9 cellular contexts compared by ENCODE assay signal in genomic region chr19:16184665-16185122, GRCh38. TPM values are rescaled to one million over a fixed set of nuclear protein-coding genes. Genes with fewer than 3 reads are reported as not detected.
DNase-seq lines count a peak whose midpoint lies in the region; ATAC-seq, FAIRE-seq and TF ChIP-seq lines count a peak whose summit lies in the region.
"Had no signal": no experiment of that assay in that cellular context is flagged by ENCODE, and none has a peak within 500 bp of the region (broad histone marks: within the 10 kb centered on the region; RNA-seq: fewer than 3 reads in every experiment).

No MANE protein-coding gene starts in this region.

- H3K27me3 Mint-ChIP-seq in activated CD4-positive, alpha-beta T cell treated with anti-CD3 and anti-CD28 coated beads for 36 hours: no peaks in the 10 kb centered on the region
- H3K27me3 Mint-ChIP-seq in activated T-helper 1 cell treated with anti-CD3 and anti-CD28 coated beads, Interleukin-12 subunit alpha, Interleukin-12 subunit beta, Interleukin-2, Interleukin-4 antibody, amounts not matched to agents 30 ng/mL and 10 ng/mL and 1 ng/mL, durations not matched to agents 14 hours and 24 hours and 36 hours (ENCODE audit: insufficient read depth): no peaks in the 10 kb centered on the region

- H3K4me1 Mint-ChIP-seq in activated CD4-positive, alpha-beta T cell treated with anti-CD3 and anti-CD28 coated beads for 36 hours: peaks cover 26% of the 10 kb centered on the region
- peaks cover 36% of the 10 kb centered on the region for H3K4me1 Mint-ChIP-seq in activated T-helper 1 cell treated with anti-CD3 and anti-CD28 coated beads, Interleukin-12 subunit alpha, Interleukin-12 subunit beta, Interleukin-2, Interleukin-4 antibody, amounts not matched to agents 30 ng/mL and 10 ng/mL and 1 ng/mL, durations not matched to agents 14 hours and 24 hours and 36 hours (ENCODE audit: low read depth)

- TF ChIP-seq CTCF in kidney (IDR thresholded peaks at IDR 0.05; ENCODE audit: borderline replicate concordance, extremely low read depth, insufficient read depth): no peak

- H3K4me3 ChIP-seq in kidney (ENCODE audit: low read length in 2 of 2): peak overlapping the region; percentile 95

- H3K4me3 Mint-ChIP-seq in activated CD4-positive, alpha-beta T cell treated with anti-CD3 and anti-CD28 coated beads for 36 hours: peak overlapping the region; percentile 100
- peak overlapping the region; percentile 94 for H3K4me3 Mint-ChIP-seq in activated T-helper 1 cell treated with anti-CD3 and anti-CD28 coated beads, Interleukin-12 subunit alpha, Interleukin-12 subunit beta, Interleukin-2, Interleukin-4 antibody, amounts not matched to agents 30 ng/mL and 10 ng/mL and 1 ng/mL, durations not matched to agents 14 hours and 24 hours and 36 hours

- POLR2A ChIA-PET in activated CD4-positive, alpha-beta T cell treated with anti-CD3 and anti-CD28 coated beads for 36 hours (lab: Charles Lee): interaction anchor here (0.7 to 1.7 kb wide), 5 partner anchors 13 to 399 kb away, joined by 3 to 19 read pairs (median 5); partner anchors contain the start of gene AP1M1

- CTCF ChIA-PET in activated CD4-positive, alpha-beta T cell treated with anti-CD3 and anti-CD28 coated beads for 36 hours (lab: Charles Lee): interaction anchor here (0.6 to 4.0 kb wide), 20 partner anchors 11 to 315 kb away, joined by 3 to 53 read pairs (median 4); partner anchors contain the start of genes AP1M1 and TPM4

- ATAC-seq in activated CD4-positive, alpha-beta T cell treated with anti-CD3 and anti-CD28 coated beads for 36 hours: no peak

- H3K9me3 ChIP-seq in kidney (ENCODE audit: control insufficient read depth in 1 of 2, low read length in 2 of 2): no peaks in the 10 kb centered on the region

- intact Hi-C loops in activated CD4-positive, alpha-beta T cell treated with anti-CD3 and anti-CD28 coated beads for 36 hours (cut with DNase I, micrococcal nuclease): loop anchor here (1.0 to 10.0 kb wide), 10 partner anchors 13 to 557 kb away; partner anchors contain the start of genes AP1M1 (in 2 of the 2), RAB8A (in 2 of the 2), C19orf44 (in 1 of the 2) and CALR3 (in 1 of the 2)
- intact Hi-C loops in activated T-helper 1 cell treated with anti-CD3 and anti-CD28 coated beads, Interleukin-12 subunit alpha, Interleukin-12 subunit beta, Interleukin-2, Interleukin-4 antibody, amounts not matched to agents 30 ng/mL and 10 ng/mL and 1 ng/mL, durations not matched to agents 14 hours and 24 hours and 36 hours (cut with micrococcal nuclease): loop anchor here (1.0 to 2.0 kb wide), 6 partner anchors 13 to 73 kb away; partner anchors contain the start of genes AP1M1, HSH2D and RAB8A
- intact Hi-C loops in kidney (cut with DNase I): loop anchor here (5.0 kb wide), 1 partner anchor 142 kb away; no protein-coding TSS in a partner anchor

- no peak overlapping the region for H3K27ac ChIP-seq in kidney (ENCODE audit: low read depth in 2 of 2, low read length in 2 of 2)
- peak overlapping the region; percentile 53 for H3K27ac ChIP-seq in substantia nigra (ENCODE audit: low read depth, low read length, poor library complexity, severe bottlenecking)

- peak overlapping the region; percentile 97 for H3K27ac Mint-ChIP-seq in activated CD4-positive, alpha-beta T cell treated with anti-CD3 and anti-CD28 coated beads for 36 hours
- peak overlapping the region; percentile 94 for H3K27ac Mint-ChIP-seq in activated T-helper 1 cell treated with anti-CD3 and anti-CD28 coated beads, Interleukin-12 subunit alpha, Interleukin-12 subunit beta, Interleukin-2, Interleukin-4 antibody, amounts not matched to agents 30 ng/mL and 10 ng/mL and 1 ng/mL, durations not matched to agents 14 hours and 24 hours and 36 hours

- no peak for DNase-seq in activated CD4-positive, alpha-beta T cell treated with anti-CD3 and anti-CD28 coated beads for 36 hours
- no peak for DNase-seq in activated CD4-positive, alpha-beta T cell treated with anti-CD3 and anti-CD28 coated beads, Interleukin-2, amount 50 U/mL, for 4 hours
- DNase-seq in activated T-helper 1 cell treated with anti-CD3 and anti-CD28 coated beads, Interleukin-12 subunit alpha, Interleukin-12 subunit beta, Interleukin-2, Interleukin-4 antibody, amounts not matched to agents 30 ng/mL and 10 ng/mL and 1 ng/mL, durations not matched to agents 14 hours and 24 hours and 36 hours (ENCODE audit: low spot score): no peak
- DNase-seq in kidney: no peak
- DNase-seq in substantia nigra (lab: John Stamatoyannopoulos, UW): no peak
- DNase-seq in DMS153 treated with DMSO at 0.1 percent for 48 hours (lab: John Stamatoyannopoulos, UW; ENCODE audit: unreplicated experiment): no peak
- no peak for DNase-seq in A172 (ENCODE audit: low spot score)
- DNase-seq in SKM-1 (lab: John Stamatoyannopoulos, UW; ENCODE audit: unreplicated experiment): no peak

- H3K9me3 Mint-ChIP-seq in activated CD4-positive, alpha-beta T cell treated with anti-CD3 and anti-CD28 coated beads for 36 hours (ENCODE audit: low read depth): no peaks in the 10 kb centered on the region
- no peaks in the 10 kb centered on the region for H3K9me3 Mint-ChIP-seq in activated T-helper 1 cell treated with anti-CD3 and anti-CD28 coated beads, Interleukin-12 subunit alpha, Interleukin-12 subunit beta, Interleukin-2, Interleukin-4 antibody, amounts not matched to agents 30 ng/mL and 10 ng/mL and 1 ng/mL, durations not matched to agents 14 hours and 24 hours and 36 hours

- H3K4me1 ChIP-seq in kidney (ENCODE audit: control insufficient read depth in 1 of 2, insufficient read depth in 1 of 2, low read depth in 1 of 2, low read length in 2 of 2): peaks cover 0 to 5% of the 10 kb centered on the region in 2 donors

- peak overlapping the region; percentile 24 to 65 for H3K9ac ChIP-seq in kidney (ENCODE audit: low read length in 2 of 2)

- peaks cover 18% of the 10 kb centered on the region for H3K36me3 Mint-ChIP-seq in activated CD4-positive, alpha-beta T cell treated with anti-CD3 and anti-CD28 coated beads for 36 hours (ENCODE audit: low read depth)
- H3K36me3 Mint-ChIP-seq in activated T-helper 1 cell treated with anti-CD3 and anti-CD28 coated beads, Interleukin-12 subunit alpha, Interleukin-12 subunit beta, Interleukin-2, Interleukin-4 antibody, amounts not matched to agents 30 ng/mL and 10 ng/mL and 1 ng/mL, durations not matched to agents 14 hours and 24 hours and 36 hours (ENCODE audit: low read depth): peaks cover 24% of the 10 kb centered on the region

- peaks cover 4 to 7% of the 10 kb centered on the region in 2 donors for H3K36me3 ChIP-seq in kidney (ENCODE audit: control insufficient read depth in 1 of 2, insufficient read depth in 2 of 2, low read length in 2 of 2)

- no peak for FAIRE-seq in kidney (lab: Jason Lieb, UNC)

RNA-seq across cellular contexts. Expression of gene FAM32A, which starts 0.5 kb away (rescaled TPM):
- 10 to 100 TPM; 46.3 to 48.2 TPM for total RNA-seq in activated CD4-positive, alpha-beta T cell treated with anti-CD3 and anti-CD28 coated beads for 36 hours
- total RNA-seq in activated T-helper 1 cell treated with anti-CD3 and anti-CD28 coated beads, Interleukin-12 subunit alpha, Interleukin-12 subunit beta, Interleukin-2, Interleukin-4 antibody, amounts not matched to agents 30 ng/mL and 10 ng/mL and 1 ng/mL, durations not matched to agents 14 hours and 24 hours and 36 hours: 71.6 and 72.8 TPM in 2 replicates
- total RNA-seq in kidney: 53.5 TPM
- polyA plus RNA-seq in kidney (ENCODE audit: insufficient read depth, low read depth, low replicate concordance): 105 TPM
- 198 and 231 TPM in 2 replicates for total RNA-seq in A172 (2014; rRNA removed; shearing (Covaris generic))

RNA-seq across cellular contexts. Expression of gene CIB3, which starts 11.4 kb away (rescaled TPM):
- not detected for total RNA-seq in activated CD4-positive, alpha-beta T cell treated with anti-CD3 and anti-CD28 coated beads for 36 hours
- not detected in 2 replicates for total RNA-seq in activated T-helper 1 cell treated with anti-CD3 and anti-CD28 coated beads, Interleukin-12 subunit alpha, Interleukin-12 subunit beta, Interleukin-2, Interleukin-4 antibody, amounts not matched to agents 30 ng/mL and 10 ng/mL and 1 ng/mL, durations not matched to agents 14 hours and 24 hours and 36 hours
- not detected for total RNA-seq in kidney
- not detected for polyA plus RNA-seq in kidney (ENCODE audit: insufficient read depth, low read depth, low replicate concordance)
- total RNA-seq in A172 (2014; rRNA removed; shearing (Covaris generic)): not detected in 2 replicates
- total RNA-seq: HT1080 had no signal

RNA-seq across cellular contexts. Expression of gene AP1M1, which starts 13.0 kb away (rescaled TPM):
- 10 to 100 TPM; 61.8 to 92.0 TPM for total RNA-seq in activated CD4-positive, alpha-beta T cell treated with anti-CD3 and anti-CD28 coated beads for 36 hours
- 116 and 117 TPM in 2 replicates for total RNA-seq in activated T-helper 1 cell treated with anti-CD3 and anti-CD28 coated beads, Interleukin-12 subunit alpha, Interleukin-12 subunit beta, Interleukin-2, Interleukin-4 antibody, amounts not matched to agents 30 ng/mL and 10 ng/mL and 1 ng/mL, durations not matched to agents 14 hours and 24 hours and 36 hours
- total RNA-seq in kidney: 67.8 TPM
- 56.0 TPM for polyA plus RNA-seq in kidney (ENCODE audit: insufficient read depth, low read depth, low replicate concordance)
- 118 and 133 TPM in 2 replicates for total RNA-seq in A172 (2014; rRNA removed; shearing (Covaris generic))

RNA-seq across cellular contexts. Expression of gene HSH2D, which starts 41.2 kb away (rescaled TPM):
- total RNA-seq in activated CD4-positive, alpha-beta T cell treated with anti-CD3 and anti-CD28 coated beads for 36 hours: 10 to 100 TPM; 31.2 to 38.2 TPM
- 32.0 and 35.2 TPM in 2 replicates for total RNA-seq in activated T-helper 1 cell treated with anti-CD3 and anti-CD28 coated beads, Interleukin-12 subunit alpha, Interleukin-12 subunit beta, Interleukin-2, Interleukin-4 antibody, amounts not matched to agents 30 ng/mL and 10 ng/mL and 1 ng/mL, durations not matched to agents 14 hours and 24 hours and 36 hours
- 7.7 TPM for total RNA-seq in kidney
- 0.41 TPM for polyA plus RNA-seq in kidney (ENCODE audit: insufficient read depth, low read depth, low replicate concordance)
- not detected in 2 replicates for total RNA-seq in A172 (2014; rRNA removed; shearing (Covaris generic))
- total RNA-seq: HT1080 had no signal
